9 cellular contexts compared by ENCODE assay signal in the genomic region with DNA sequence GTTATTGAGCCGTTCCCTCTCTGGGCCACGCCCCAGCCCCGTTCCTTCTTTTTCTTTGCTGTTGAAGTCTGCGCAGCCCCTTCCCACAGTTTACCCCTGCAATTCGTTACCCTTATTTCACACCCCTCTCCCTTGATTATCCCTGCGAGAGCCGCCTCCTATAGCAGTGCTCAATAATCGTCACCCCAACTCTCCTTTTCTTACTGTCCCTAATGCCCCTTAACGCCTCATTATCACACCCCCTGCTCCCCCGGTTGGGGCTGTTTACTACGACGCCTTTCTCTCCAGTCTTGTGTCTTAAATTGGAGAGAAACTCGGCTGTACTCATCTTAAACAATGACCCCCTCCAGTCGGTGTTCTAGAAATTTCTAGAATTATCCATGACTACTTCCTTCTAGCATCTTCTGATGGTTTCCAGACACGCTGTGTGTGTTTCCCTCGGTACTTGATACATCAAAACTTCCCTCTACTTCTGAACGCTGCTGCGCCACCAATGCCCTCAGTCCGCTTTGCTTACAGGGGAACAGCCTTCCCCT. TPM values are rescaled to one million over a fixed set of nuclear protein-coding genes. Genes with fewer than 3 reads are reported as not detected.
A peak's percentile ranks its signal among the peaks of the same experiment; 100 is the strongest.
DNase-seq lines count a peak whose midpoint lies in the region; ATAC-seq, FAIRE-seq and TF ChIP-seq lines count a peak whose summit lies in the region.
"Had no signal": no experiment of that assay in that cellular context is flagged by ENCODE, and none has a peak within 500 bp of the region (broad histone marks: within the 10 kb centered on the region; RNA-seq: fewer than 3 reads in every experiment).

No MANE protein-coding gene starts in this region.

- H3K36me3 Mint-ChIP-seq in activated CD4-positive, alpha-beta T cell treated with anti-CD3 and anti-CD28 coated beads, Interleukin-2, amount 10 ng/mL, durations not matched to agents 7 days and 5 days (ENCODE audit: low read depth): peaks cover 23% of the 10 kb centered on the region
- peaks cover 17% of the 10 kb centered on the region for H3K36me3 Mint-ChIP-seq in activated CD4-positive, alpha-beta memory T cell treated with anti-CD3 and anti-CD28 coated beads for 36 hours

- peak overlapping the region; percentile 75 for H3K4me3 ChIP-seq in retinal pigment epithelial cell (ENCODE audit: low read length)

- no peaks in the 10 kb centered on the region for H3K27me3 Mint-ChIP-seq in activated CD4-positive, alpha-beta T cell treated with anti-CD3 and anti-CD28 coated beads, Interleukin-2, amount 10 ng/mL, durations not matched to agents 7 days and 5 days
- no peaks in the 10 kb centered on the region for H3K27me3 Mint-ChIP-seq in activated CD4-positive, alpha-beta memory T cell treated with anti-CD3 and anti-CD28 coated beads for 36 hours

- POLR2A ChIA-PET in activated CD4-positive, alpha-beta T cell treated with anti-CD3 and anti-CD28 coated beads, Interleukin-2, amount 10 ng/mL, durations not matched to agents 7 days and 5 days (lab: Charles Lee): no interaction called here
- POLR2A ChIA-PET in activated CD4-positive, alpha-beta memory T cell treated with anti-CD3 and anti-CD28 coated beads for 36 hours (lab: Charles Lee): interaction anchor here (2.2 kb wide), 1 partner anchor 10 kb away, joined by 8 read pairs; no protein-coding TSS in a partner anchor

- intact Hi-C loops in activated CD4-positive, alpha-beta memory T cell treated with anti-CD3 and anti-CD28 coated beads for 36 hours (cut with micrococcal nuclease): loop anchor here (10.0 kb wide), 2 partner anchors 780 to 1030 kb away; no protein-coding TSS in a partner anchor
- intact Hi-C loops in head of caudate nucleus (cut with DNase I): no loop called here

- no peak for ATAC-seq in GM21528 (IDR thresholded peaks at IDR 0.05; ENCODE audit: low FRiP score, unreplicated experiment)

- peaks cover 36% of the 10 kb centered on the region for H3K4me1 Mint-ChIP-seq in activated CD4-positive, alpha-beta T cell treated with anti-CD3 and anti-CD28 coated beads, Interleukin-2, amount 10 ng/mL, durations not matched to agents 7 days and 5 days
- peaks cover 25% of the 10 kb centered on the region for H3K4me1 Mint-ChIP-seq in activated CD4-positive, alpha-beta memory T cell treated with anti-CD3 and anti-CD28 coated beads for 36 hours (ENCODE audit: low read depth)

- peak; percentile 11 for DNase-seq in activated CD4-positive, alpha-beta T cell treated with anti-CD3 and anti-CD28 coated beads, Interleukin-2, amount 10 ng/mL, durations not matched to agents 7 days and 5 days
- no peak for DNase-seq in activated CD4-positive, alpha-beta T cell treated with anti-CD3 and anti-CD28 coated beads for 4 hours
- DNase-seq in activated CD4-positive, alpha-beta memory T cell treated with anti-CD3 and anti-CD28 coated beads for 36 hours: peak; percentile 25
- DNase-seq in head of caudate nucleus: peak in 29 of 42 donors; percentile 16 to 75 (median 45)
- no peak for DNase-seq in retinal pigment epithelial cell (ENCODE audit: low read depth)
- DNase-seq in GM19239 (ENCODE audit: insufficient read length, low spot score): no peak
- no peak for DNase-seq in NCI-H1694 treated with DMSO at 0.1 percent for 48 hours (lab: John Stamatoyannopoulos, UW)

- no peak for TF ChIP-seq CTCF in retinal pigment epithelial cell (conservative IDR thresholded peaks at IDR 0.05; ENCODE audit: low read depth, low read length)

- peak overlapping the region; percentile 86 for H3K4me3 Mint-ChIP-seq in activated CD4-positive, alpha-beta T cell treated with anti-CD3 and anti-CD28 coated beads, Interleukin-2, amount 10 ng/mL, durations not matched to agents 7 days and 5 days
- H3K4me3 Mint-ChIP-seq in activated CD4-positive, alpha-beta memory T cell treated with anti-CD3 and anti-CD28 coated beads for 36 hours: peak overlapping the region; percentile 85

- CTCF ChIA-PET in activated CD4-positive, alpha-beta T cell treated with anti-CD3 and anti-CD28 coated beads, Interleukin-2, amount 10 ng/mL, durations not matched to agents 7 days and 5 days (lab: Charles Lee): no interaction called here
- CTCF ChIA-PET in activated CD4-positive, alpha-beta memory T cell treated with anti-CD3 and anti-CD28 coated beads for 36 hours (lab: Charles Lee): interaction anchor here (1.5 to 2.8 kb wide), 3 partner anchors 8 to 477 kb away, joined by 4 to 27 read pairs (median 5); no protein-coding TSS in a partner anchor

- H3K27ac Mint-ChIP-seq in activated CD4-positive, alpha-beta T cell treated with anti-CD3 and anti-CD28 coated beads, Interleukin-2, amount 10 ng/mL, durations not matched to agents 7 days and 5 days: peak overlapping the region; percentile 91
- H3K27ac Mint-ChIP-seq in activated CD4-positive, alpha-beta memory T cell treated with anti-CD3 and anti-CD28 coated beads for 36 hours: peak overlapping the region; percentile 86

- H3K9me3 Mint-ChIP-seq in activated CD4-positive, alpha-beta T cell treated with anti-CD3 and anti-CD28 coated beads, Interleukin-2, amount 10 ng/mL, durations not matched to agents 7 days and 5 days: no peaks in the 10 kb centered on the region
- no peaks in the 10 kb centered on the region for H3K9me3 Mint-ChIP-seq in activated CD4-positive, alpha-beta memory T cell treated with anti-CD3 and anti-CD28 coated beads for 36 hours

- no peak for FAIRE-seq in GM19239 (lab: Jason Lieb, UNC)
- FAIRE-seq: G401.6 had no signal

RNA-seq across cellular contexts. Expression of a gene that starts 0.7 kb away (rescaled TPM):
- 10 to 100 TPM; 24.3 to 26.4 TPM for total RNA-seq in activated CD4-positive, alpha-beta T cell treated with anti-CD3 and anti-CD28 coated beads, Interleukin-2, amount 10 ng/mL, durations not matched to agents 7 days and 5 days
- 10 to 100 TPM; 13.5 to 14.4 TPM for total RNA-seq in activated CD4-positive, alpha-beta memory T cell treated with anti-CD3 and anti-CD28 coated beads for 36 hours

RNA-seq across cellular contexts. Expression of a gene that starts 33.9 kb away (rescaled TPM):
- total RNA-seq in activated CD4-positive, alpha-beta T cell treated with anti-CD3 and anti-CD28 coated beads, Interleukin-2, amount 10 ng/mL, durations not matched to agents 7 days and 5 days: under 1 TPM in 1 of 2 experiments, not detected in 1; 0.15 TPM
- not detected for total RNA-seq in activated CD4-positive, alpha-beta memory T cell treated with anti-CD3 and anti-CD28 coated beads for 36 hours

Comparison
In these comparisons a context has a peak if more than half of its experiments do, and no peak if none do; other contexts are left out.
1. DNase-seq: peak in activated CD4-positive, alpha-beta T cell treated with anti-CD3 and anti-CD28 coated beads, Interleukin-2, amount 10 ng/mL, durations not matched to agents 7 days and 5 days (single experiment), activated CD4-positive, alpha-beta memory T cell treated with anti-CD3 and anti-CD28 coated beads for 36 hours (single experiment) and head of caudate nucleus (29 of 42); none in activated CD4-positive, alpha-beta T cell treated with anti-CD3 and anti-CD28 coated beads for 4 hours (0 of 2), retinal pigment epithelial cell (single experiment), GM19239 (single experiment) and NCI-H1694 treated with DMSO at 0.1 percent for 48 hours (single experiment).